16 cellular contexts compared by ENCODE assay signal in the genomic region with DNA sequence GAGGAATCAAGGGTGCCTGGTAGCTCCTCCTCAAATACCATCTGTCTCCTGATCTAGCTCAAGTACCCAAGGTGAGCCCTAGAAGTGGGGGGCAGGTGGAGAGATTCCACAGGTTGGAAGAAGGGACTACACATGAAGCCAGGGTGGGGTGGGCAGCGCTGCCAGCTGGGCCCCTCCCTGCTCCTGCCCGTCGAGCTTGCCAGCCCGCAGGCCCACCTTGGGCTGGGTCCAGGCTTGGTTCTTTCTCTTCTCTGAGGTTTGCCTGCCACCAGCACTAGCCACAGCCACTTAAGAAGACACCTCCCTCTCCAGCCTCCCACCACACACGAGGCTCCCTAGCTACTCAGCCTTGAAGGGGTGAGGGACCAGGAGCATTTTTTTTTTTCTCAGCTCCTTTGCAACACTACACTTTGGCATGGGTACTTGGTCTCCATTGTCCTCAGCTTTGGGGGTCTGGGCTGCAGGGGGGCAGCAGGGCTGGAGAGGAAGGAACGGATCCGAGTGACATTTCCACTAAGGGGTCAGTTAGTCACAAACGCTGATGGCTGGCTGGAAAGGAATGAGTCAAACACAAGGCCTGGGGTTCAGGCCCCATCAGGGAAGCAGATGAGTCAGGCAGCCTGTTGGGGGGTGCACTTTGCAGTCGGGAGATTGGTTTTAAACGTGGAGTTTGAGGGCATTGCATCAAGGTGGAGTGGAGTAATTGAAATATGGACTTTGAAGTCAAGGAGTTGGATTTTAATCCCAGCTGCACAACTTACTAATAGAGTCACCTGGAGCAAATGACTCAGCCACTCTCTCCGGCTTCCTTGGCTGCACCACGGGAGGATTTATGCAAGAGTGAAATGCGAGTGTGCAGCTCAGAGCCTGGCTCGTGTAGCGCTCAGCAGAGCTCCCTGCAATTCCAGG. TPM values are rescaled to one million over a fixed set of nuclear protein-coding genes. Genes with fewer than 3 reads are reported as not detected.
DNase-seq lines count a peak whose midpoint lies in the region; ATAC-seq, FAIRE-seq and TF ChIP-seq lines count a peak whose summit lies in the region.
"Had no signal": no experiment of that assay in that cellular context is flagged by ENCODE, and none has a peak within 500 bp of the region (broad histone marks: within the 10 kb centered on the region; RNA-seq: fewer than 3 reads in every experiment).

No MANE protein-coding gene starts in this region.

- BruUV-seq in endothelial cell of umbilical vein (replicated peaks; lab: Mats Ljungman, UMichigan): no TSS peak

- H3K27me3 ChIP-seq in endothelial cell of umbilical vein (ENCODE audit: control insufficient read depth in 2 of 2, insufficient read depth in 2 of 2, low read length in 2 of 2) (peaks cover 5 to 6% of the 10 kb centered on the region in 2 experiments), psoas muscle (ENCODE audit: insufficient read depth in 3 of 3, low read length in 2 of 3) (peaks cover 0 to 38% (median 9%) of the 10 kb centered on the region in 3 donors)
- H3K27me3 ChIP-seq: ascending aorta, sigmoid colon had no signal

- dilution Hi-C loops in endothelial cell of umbilical vein (cut with MboI; ENCODE audit: extremely low pct_ligation_motif_present, low sequenced_read_pairs): no loop called here

- no peak overlapping the region for H3K27ac ChIP-seq in endothelial cell of umbilical vein (ENCODE audit: insufficient read depth, low read depth, low read length)
- H3K27ac ChIP-seq in psoas muscle: no peak overlapping the region
- H3K27ac ChIP-seq: ascending aorta, sigmoid colon had no signal

- H3K4me3 ChIP-seq in endothelial cell of umbilical vein (replicated peaks in 1 of 3; ENCODE audit: insufficient read depth in 1 of 3, low read depth in 1 of 3, low read length in 3 of 3) (no peak overlapping the region), psoas muscle (no peak overlapping the region), lower leg skin (ENCODE audit: low read depth, poor library complexity, severe bottlenecking) (no peak overlapping the region)
- H3K4me3 ChIP-seq: ascending aorta, sigmoid colon had no signal

- H3K79me2 ChIP-seq in endothelial cell of umbilical vein (ENCODE audit: control insufficient read depth, insufficient read depth, low read length): no peaks in the 10 kb centered on the region

- POLR2A ChIA-PET in endothelial cell of umbilical vein (lab: Charles Lee): no interaction called here

- no peak for TF ChIP-seq CTCF in endothelial cell of umbilical vein (IDR thresholded peaks at IDR 0.05; ENCODE audit: extremely low read depth in 1 of 2, insufficient read depth in 1 of 2, low read depth in 1 of 2, low read length in 2 of 2)
- TF ChIP-seq CTCF in psoas muscle (IDR thresholded peaks at IDR 0.05): no peak
- no peak for TF ChIP-seq CTCF in lower leg skin (IDR thresholded peaks at IDR 0.05)

- H3K4me1 ChIP-seq in endothelial cell of umbilical vein (ENCODE audit: control insufficient read depth, extremely low read depth, insufficient read depth, low read length) (no peaks in the 10 kb centered on the region), psoas muscle (no peaks in the 10 kb centered on the region)
- H3K4me1 ChIP-seq: sigmoid colon had no signal

- H2AFZ ChIP-seq in endothelial cell of umbilical vein (ENCODE audit: low read depth, low read length): no peak overlapping the region

- DNase-seq in GM03348 (ENCODE audit: low spot score) (peak; percentile 68), NCI-H226 (peak; percentile 38), endothelial cell of umbilical vein (ENCODE audit: low read depth, low spot score) (no peak), psoas muscle (peak in 1 of 2 donors; percentile 32), lower leg skin (ENCODE audit: low spot score in 2 of 2) (no peak)
- DNase-seq: activated CD4-positive, alpha-beta T cell treated with anti-CD3 and anti-CD28 coated beads for 4 hours; COR-L47; erythroblast; H7; naive thymus-derived CD8-positive, alpha-beta T cell; NCI-H1930; NK-92 treated with Interleukin-12 subunit alpha and Interleukin-12 subunit beta, amount 100 ng/mL, for 24 hours; sigmoid colon had no signal

- no peak for TF ChIP-seq POLR2A in endothelial cell of umbilical vein (IDR thresholded peaks at IDR 0.05; ENCODE audit: low read depth, low read length)
- no peak for TF ChIP-seq POLR2A in lower leg skin (IDR thresholded peaks at IDR 0.05)

- H3K9me1 ChIP-seq in endothelial cell of umbilical vein (replicated peaks; ENCODE audit: control insufficient read depth, extremely low read depth, insufficient read depth, low read length): no peaks in the 10 kb centered on the region

- H3K9me3 ChIP-seq in endothelial cell of umbilical vein (replicated peaks; ENCODE audit: control insufficient read depth, insufficient read depth, low read length) (no peaks in the 10 kb centered on the region), psoas muscle (no peaks in the 10 kb centered on the region)
- H3K9me3 ChIP-seq: ascending aorta, sigmoid colon had no signal

- 32 to 47% (median 38%) methylated on average over 15 of the region's 15 CpGs for WGBS in psoas muscle, 3 donors
- 43 to 49% methylated on average over 15 of the region's 15 CpGs for WGBS in lower leg skin, 2 donors

- CTCF ChIA-PET in endothelial cell of umbilical vein (lab: Charles Lee): interaction anchor here (1.2 to 2.7 kb wide), 3 partner anchors 12 to 85 kb away, joined by 3 to 26 read pairs (median 4); no protein-coding TSS in a partner anchor

- ATAC-seq in psoas muscle (peak in 3 of 4 donors; percentile 55 to 65 (median 64)), GM21723 (IDR thresholded peaks at IDR 0.05; ENCODE audit: unreplicated experiment) (no peak), GM21737 (IDR thresholded peaks at IDR 0.05; ENCODE audit: unreplicated experiment) (no peak)
- ATAC-seq: naive thymus-derived CD8-positive, alpha-beta T cell had no signal

- H4K20me1 ChIP-seq in endothelial cell of umbilical vein (replicated peaks; ENCODE audit: control insufficient read depth, extremely low read depth, insufficient read depth, low read length): no peaks in the 10 kb centered on the region

- no peak overlapping the region for H3K9ac ChIP-seq in endothelial cell of umbilical vein (replicated peaks; ENCODE audit: extremely low read depth, insufficient read depth, low read length)

- H3K4me2 ChIP-seq in endothelial cell of umbilical vein (ENCODE audit: insufficient read depth, low read length): no peak overlapping the region

- intact Hi-C loops in endothelial cell of umbilical vein (cut with micrococcal nuclease): no loop called here
- intact Hi-C loops in psoas muscle (cut with DNase I): no loop called here
- intact Hi-C loops in lower leg skin (cut with DNase I; ENCODE audit: low total_unique reads): no loop called here

- FAIRE-seq in endothelial cell of umbilical vein (lab: Jason Lieb, UNC): no peak

- H3K36me3 ChIP-seq in endothelial cell of umbilical vein (ENCODE audit: control insufficient read depth in 2 of 2, extremely low read depth in 1 of 2, insufficient read depth in 2 of 2, low read length in 2 of 2): no peaks in the 10 kb centered on the region
- H3K36me3 ChIP-seq in psoas muscle (ENCODE audit: insufficient read depth in 1 of 2, low read depth in 1 of 2): no peaks in the 10 kb centered on the region
- H3K36me3 ChIP-seq: ascending aorta, sigmoid colon had no signal

TF ChIP-seq in endothelial cell of umbilical vein, 7 proteins besides CTCF, POLR2A, EP300 and RAD21 (continues in another document):
- TF ChIP-seq GATA2 (IDR thresholded peaks at IDR 0.05; ENCODE audit: insufficient read depth, insufficient read length, low read depth, low read length) (no peak), FOS (IDR thresholded peaks at IDR 0.05; ENCODE audit: borderline replicate concordance, insufficient read depth, low read length) (peak; percentile 54), MYC (IDR thresholded peaks at IDR 0.05; ENCODE audit: low read depth, low read length) (no peak), EZH2 (IDR thresholded peaks at IDR 0.05; ENCODE audit: borderline replicate concordance, low read depth, low read length, severe bottlenecking) (no peak)

RNA-seq across cellular contexts. Expression of gene NPTXR, which starts 7.4 kb away (rescaled TPM):
- 0.73 and 0.95 TPM in 2 replicates for total RNA-seq in endothelial cell of umbilical vein
- 0.37 and 0.43 TPM in 2 replicates for polyA plus RNA-seq in endothelial cell of umbilical vein
- 0.53 and 0.55 TPM in 2 replicates for polyA plus RNA-seq in endothelial cell of umbilical vein (2011; cell fraction: cytosol; rRNA removed)
- 0.29 and 0.32 TPM in 2 replicates for polyA plus RNA-seq in endothelial cell of umbilical vein (2011; cell fraction: nucleus; rRNA removed)
- 0.82 and 0.90 TPM in 2 replicates for polyA plus RNA-seq in endothelial cell of umbilical vein (2012)
- polyA minus RNA-seq in endothelial cell of umbilical vein: 0.49 and 0.66 TPM in 2 replicates
- 2.2 TPM for polyA minus RNA-seq in endothelial cell of umbilical vein (2011; cell fraction: cytosol; rRNA and poly(A)+ RNA removed)
- polyA minus RNA-seq in endothelial cell of umbilical vein (2011; cell fraction: nucleus; rRNA and poly(A)+ RNA removed): 0.14 and 0.24 TPM in 2 replicates
- total RNA-seq in psoas muscle: 1 to 10 TPM in 1 of 4 donors, under 1 TPM in 3; 0.15 to 1.7 (median 0.61) TPM
- polyA plus RNA-seq in psoas muscle: under 1 TPM; 0.35 to 0.53 (median 0.39) TPM
- 1 to 10 TPM in 2 of 4 donors, under 1 TPM in 2; 0.34 to 4.6 (median 1.7) TPM for total RNA-seq in lower leg skin

RNA-seq across cellular contexts. Expression of gene CBX6, which starts 20.8 kb away (rescaled TPM):
- total RNA-seq in endothelial cell of umbilical vein (60.9 and 62.6 TPM in 2 replicates), psoas muscle (10 to 100 TPM; 15.1 to 21.0 (median 17.4) TPM), lower leg skin (10 to 100 TPM in 2 of 4 donors, 1 to 10 TPM in 2; 5.1 to 20.0 (median 13.9) TPM)
- polyA plus RNA-seq in endothelial cell of umbilical vein (14.9 and 18.2 TPM in 2 replicates), psoas muscle (10 to 100 TPM in 1 of 3 donors, 1 to 10 TPM in 2; 5.2 to 17.1 (median 5.4) TPM)
- polyA plus RNA-seq in endothelial cell of umbilical vein (2011; cell fraction: cytosol; rRNA removed): 9.4 and 11.9 TPM in 2 replicates
- polyA plus RNA-seq in endothelial cell of umbilical vein (2011; cell fraction: nucleus; rRNA removed): 23.9 TPM in 2 replicates
- polyA plus RNA-seq in endothelial cell of umbilical vein (2012): 20.7 TPM in 2 replicates
- 31.1 and 34.5 TPM in 2 replicates for polyA minus RNA-seq in endothelial cell of umbilical vein
- polyA minus RNA-seq in endothelial cell of umbilical vein (2011; cell fraction: cytosol; rRNA and poly(A)+ RNA removed): 26.7 TPM
- 20.4 and 23.6 TPM in 2 replicates for polyA minus RNA-seq in endothelial cell of umbilical vein (2011; cell fraction: nucleus; rRNA and poly(A)+ RNA removed)

RNA-seq across cellular contexts. Expression of gene DNAL4, which starts 57.3 kb away (rescaled TPM):
- total RNA-seq in endothelial cell of umbilical vein (12.2 and 12.9 TPM in 2 replicates), psoas muscle (1 to 10 TPM; 3.5 to 6.4 (median 4.7) TPM), lower leg skin (10 to 100 TPM; 15.3 to 24.2 (median 23.7) TPM)
- polyA plus RNA-seq in endothelial cell of umbilical vein (22.7 and 24.7 TPM in 2 replicates), psoas muscle (10 to 100 TPM in 2 of 3 donors, 1 to 10 TPM in 1; 4.2 to 13.9 (median 11.8) TPM)
- polyA plus RNA-seq in endothelial cell of umbilical vein (2011; cell fraction: cytosol; rRNA removed): 22.4 and 27.0 TPM in 2 replicates
- 9.7 and 10.5 TPM in 2 replicates for polyA plus RNA-seq in endothelial cell of umbilical vein (2011; cell fraction: nucleus; rRNA removed)
- polyA plus RNA-seq in endothelial cell of umbilical vein (2012): 11.6 and 14.8 TPM in 2 replicates
- 13.4 and 13.7 TPM in 2 replicates for polyA minus RNA-seq in endothelial cell of umbilical vein
- 3.1 TPM for polyA minus RNA-seq in endothelial cell of umbilical vein (2011; cell fraction: cytosol; rRNA and poly(A)+ RNA removed)
- 3.2 and 4.6 TPM in 2 replicates for polyA minus RNA-seq in endothelial cell of umbilical vein (2011; cell fraction: nucleus; rRNA and poly(A)+ RNA removed)

Comparison
In these comparisons a context has a peak if more than half of its experiments do, and no peak if none do; other contexts are left out.
1. DNase-seq: peak in GM03348 (single experiment) and NCI-H226 (single experiment); none in endothelial cell of umbilical vein (single experiment) and lower leg skin (0 of 2).
2. ATAC-seq: peak in psoas muscle (3 of 4); none in GM21723 (single experiment) and GM21737 (single experiment).